ENCODE assay signal across 8 cellular contexts in genomic region chr15:43330780-43331086, GRCh38. TPM values are rescaled to one million over a fixed set of nuclear protein-coding genes. Genes with fewer than 3 reads are reported as not detected.
DNase-seq lines count a peak whose midpoint lies in the region; ATAC-seq and TF ChIP-seq lines count a peak whose summit lies in the region.

No MANE protein-coding gene starts in this region.

- H3K36me3 ChIP-seq in right lobe of liver (peaks cover 0 to 7% (median 0%) of the 10 kb centered on the region in 4 donors), upper lobe of right lung (peaks cover 5% of the 10 kb centered on the region)

- no peaks in the 10 kb centered on the region for H3K9me3 Mint-ChIP-seq in activated naive CD4-positive, alpha-beta T cell treated with anti-CD3 and anti-CD28 coated beads, Interleukin-2, amount 50 U/mL, for 72 hours

- TF ChIP-seq CTCF in right lobe of liver (IDR thresholded peaks at IDR 0.05) (no peak), upper lobe of right lung (IDR thresholded peaks at IDR 0.05) (no peak)

- H3K27me3 ChIP-seq in right lobe of liver: no peaks in the 10 kb centered on the region
- H3K27me3 ChIP-seq in upper lobe of right lung: no peaks in the 10 kb centered on the region

- TF ChIP-seq POLR2A in right lobe of liver (IDR thresholded peaks at IDR 0.05): no peak

- H3K27ac ChIP-seq in right lobe of liver (peak overlapping the region; percentile 69 to 86 (median 82)), upper lobe of right lung (peak overlapping the region; percentile 93)

- H3K27ac Mint-ChIP-seq in activated naive CD4-positive, alpha-beta T cell treated with anti-CD3 and anti-CD28 coated beads, Interleukin-2, amount 50 U/mL, for 72 hours: peak overlapping the region; percentile 39 to 97

- DNase-seq in activated naive CD4-positive, alpha-beta T cell treated with anti-CD3 and anti-CD28 coated beads, Interleukin-2, amount 50 U/mL, for 72 hours (ENCODE audit: low spot score in 2 of 2): no peak
- DNase-seq in right lobe of liver (no peak), upper lobe of right lung (no peak), NCI-H1436 (lab: John Stamatoyannopoulos, UW) (no peak), dedifferentiated amniotic fluid mesenchymal stem cell (ENCODE audit: extremely low spot score) (no peak)
- no peak for DNase-seq in stimulated activated CD4-positive, alpha-beta T cell treated with anti-CD3 and anti-CD28 coated beads, Interleukin-1b, Interleukin-23, amount 100 ng/mL, for 48 hours

- ATAC-seq in GM19043 (IDR thresholded peaks at IDR 0.05; ENCODE audit: low read depth, unreplicated experiment) (peak; percentile 16), HG03025 (IDR thresholded peaks at IDR 0.05; ENCODE audit: low FRiP score, unreplicated experiment) (peak; percentile 27), right lobe of liver (no peak), upper lobe of right lung (no peak)
- ATAC-seq in activated naive CD4-positive, alpha-beta T cell treated with anti-CD3 and anti-CD28 coated beads, Interleukin-2, amount 50 U/mL, for 72 hours: peak in 1 of 2 donors; percentile 21

- intact Hi-C loops in right lobe of liver (cut with DNase I) (no loop called here), upper lobe of right lung (cut with DNase I) (no loop called here)

- peaks cover 34 to 42% of the 10 kb centered on the region in 2 donors for H3K36me3 Mint-ChIP-seq in activated naive CD4-positive, alpha-beta T cell treated with anti-CD3 and anti-CD28 coated beads, Interleukin-2, amount 50 U/mL, for 72 hours

- WGBS in right lobe of liver (ENCODE audit: insufficient coverage, low coverage, low lambda C conversion rate, missing lambda C conversion rate): 0% methylated on average over 7 of the region's 7 CpGs

- H3K4me1 ChIP-seq in right lobe of liver (peaks cover 0 to 11% (median 5%) of the 10 kb centered on the region in 4 donors), upper lobe of right lung (peaks cover 21% of the 10 kb centered on the region)

- no peaks in the 10 kb centered on the region for H3K9me3 ChIP-seq in right lobe of liver
- H3K9me3 ChIP-seq in upper lobe of right lung: no peaks in the 10 kb centered on the region

- peak overlapping the region; percentile 67 to 68 (median 68) for H3K4me3 ChIP-seq in right lobe of liver
- peak overlapping the region; percentile 70 for H3K4me3 ChIP-seq in upper lobe of right lung

RNA-seq across cellular contexts. Expression of gene LCMT2, which starts 0.4 kb away (rescaled TPM):
- 10 to 100 TPM in 1 of 2 donors, 1 to 10 TPM in 1; 4.4 to 11.1 TPM for total RNA-seq in activated naive CD4-positive, alpha-beta T cell treated with anti-CD3 and anti-CD28 coated beads, Interleukin-2, amount 50 U/mL, for 72 hours
- total RNA-seq in right lobe of liver (1 to 10 TPM; 2.9 to 4.9 (median 3.9) TPM), upper lobe of right lung (8.1 TPM)

RNA-seq across cellular contexts. Expression of gene TGM7, which starts 28.7 kb away (rescaled TPM):
- not detected for total RNA-seq in activated naive CD4-positive, alpha-beta T cell treated with anti-CD3 and anti-CD28 coated beads, Interleukin-2, amount 50 U/mL, for 72 hours
- total RNA-seq in right lobe of liver (not detected), upper lobe of right lung (not detected)

RNA-seq across cellular contexts. Expression of gene ZSCAN29, which starts 40.1 kb away (rescaled TPM):
- total RNA-seq in activated naive CD4-positive, alpha-beta T cell treated with anti-CD3 and anti-CD28 coated beads, Interleukin-2, amount 50 U/mL, for 72 hours: 10 to 100 TPM; 17.0 to 22.7 TPM
- total RNA-seq in right lobe of liver (10 to 100 TPM in 5 of 6 experiments, 1 to 10 TPM in 1; 9.9 to 15.4 (median 13.4) TPM), upper lobe of right lung (18.3 TPM)

RNA-seq across cellular contexts. Expression of gene TUBGCP4, which starts 40.2 kb away (rescaled TPM):
- 10 to 100 TPM; 40.1 to 45.0 TPM for total RNA-seq in activated naive CD4-positive, alpha-beta T cell treated with anti-CD3 and anti-CD28 coated beads, Interleukin-2, amount 50 U/mL, for 72 hours
- total RNA-seq in right lobe of liver: 10 to 100 TPM in 2 of 6 experiments, 1 to 10 TPM in 4; 8.0 to 14.0 (median 9.5) TPM
- total RNA-seq in upper lobe of right lung: 21.3 TPM

Comparison
In these comparisons a context has a peak if more than half of its experiments do, and no peak if none do; other contexts are left out.
1. ATAC-seq: peak in GM19043 (single experiment) and HG03025 (single experiment); none in right lobe of liver (0 of 4) and upper lobe of right lung (single experiment).